In genomic region chr4:1581164-1581894, GRCh38 we compare ENCODE assay signal across 7 cellular contexts.
DNase-seq lines count a peak whose midpoint lies in the region; ATAC-seq lines count a peak whose summit lies in the region.
"Not testable (repeated sequence)": the region's sequence is repeated elsewhere in the genome, so short reads cannot be mapped to it uniquely, and the experiment has no call there.

No MANE protein-coding gene starts in this region.

- not testable (repeated sequence) for H3K4me1 Mint-ChIP-seq in activated CD4-positive, alpha-beta memory T cell treated with anti-CD3 and anti-CD28 coated beads for 36 hours (ENCODE audit: low read depth); immature natural killer cell

- H3K4me3 Mint-ChIP-seq in activated CD4-positive, alpha-beta memory T cell treated with anti-CD3 and anti-CD28 coated beads for 36 hours, result peak overlapping the region; percentile 29
- peak overlapping the region; percentile 2 to 69 (median 53) for H3K4me3 Mint-ChIP-seq in immature natural killer cell

- peak; percentile 91 to 95 for DNase-seq in NOMO-1 (lab: John Stamatoyannopoulos, UW; ENCODE audit: unreplicated experiment in 2 of 2)
- peak; percentile 95 for DNase-seq in activated CD4-positive, alpha-beta memory T cell treated with anti-CD3 and anti-CD28 coated beads for 36 hours
- DNase-seq in cerebellar cortex (ENCODE audit: low spot score), result peak; percentile 66
- peak; percentile 90 to 95 (median 92) for DNase-seq in immature natural killer cell
- DNase-seq in smooth muscle cell of the brain vasculature (ENCODE audit: low read depth, low spot score), result peak; percentile 23

- H3K36me3 Mint-ChIP-seq in activated CD4-positive, alpha-beta memory T cell treated with anti-CD3 and anti-CD28 coated beads for 36 hours; immature natural killer cell: not testable (repeated sequence)

- POLR2A ChIA-PET in activated CD4-positive, alpha-beta memory T cell treated with anti-CD3 and anti-CD28 coated beads for 36 hours (lab: Charles Lee), result not testable (repeated sequence)

- peak overlapping the region; percentile 51 for H3K27ac Mint-ChIP-seq in activated CD4-positive, alpha-beta memory T cell treated with anti-CD3 and anti-CD28 coated beads for 36 hours
- peak overlapping the region; percentile 63 to 87 (median 79) for H3K27ac Mint-ChIP-seq in immature natural killer cell

- ATAC-seq in GM18502 (IDR thresholded peaks at IDR 0.05; ENCODE audit: poor library complexity, unreplicated experiment) (peak; percentile 70), HG03095 (IDR thresholded peaks at IDR 0.05; ENCODE audit: unreplicated experiment) (peak; percentile 73)

- H3K9me3 Mint-ChIP-seq in activated CD4-positive, alpha-beta memory T cell treated with anti-CD3 and anti-CD28 coated beads for 36 hours; immature natural killer cell: not testable (repeated sequence)

- H3K27me3 Mint-ChIP-seq in activated CD4-positive, alpha-beta memory T cell treated with anti-CD3 and anti-CD28 coated beads for 36 hours; immature natural killer cell (ENCODE audit: low read depth in 3 of 3): not testable (repeated sequence)

- intact Hi-C loops in activated CD4-positive, alpha-beta memory T cell treated with anti-CD3 and anti-CD28 coated beads for 36 hours (cut with micrococcal nuclease), result loop anchor here (5.0 to 10.0 kb wide), 2 partner anchors 234 to 283 kb away; partner anchors contain the start of gene UVSSA

- CTCF ChIA-PET in activated CD4-positive, alpha-beta memory T cell treated with anti-CD3 and anti-CD28 coated beads for 36 hours (lab: Charles Lee), result interaction anchor here (1.1 kb wide), 1 partner anchor 48 kb away, joined by 3 read pairs; no protein-coding TSS in a partner anchor

Comparison
In these comparisons a context has a peak if more than half of its experiments do, and no peak if none do; other contexts are left out.
1. Peak in every context shown above with its lines: DNase-seq and ATAC-seq.
2. DNase-seq: peak in every context shown above with its lines; median percentile 95 in activated CD4-positive, alpha-beta memory T cell treated with anti-CD3 and anti-CD28 coated beads for 36 hours; 93 in NOMO-1; 92 in immature natural killer cell; 66 in cerebellar cortex; 23 in smooth muscle cell of the brain vasculature.